Comparison of ENCODE assay signal across 9 cellular contexts in the genomic region with DNA sequence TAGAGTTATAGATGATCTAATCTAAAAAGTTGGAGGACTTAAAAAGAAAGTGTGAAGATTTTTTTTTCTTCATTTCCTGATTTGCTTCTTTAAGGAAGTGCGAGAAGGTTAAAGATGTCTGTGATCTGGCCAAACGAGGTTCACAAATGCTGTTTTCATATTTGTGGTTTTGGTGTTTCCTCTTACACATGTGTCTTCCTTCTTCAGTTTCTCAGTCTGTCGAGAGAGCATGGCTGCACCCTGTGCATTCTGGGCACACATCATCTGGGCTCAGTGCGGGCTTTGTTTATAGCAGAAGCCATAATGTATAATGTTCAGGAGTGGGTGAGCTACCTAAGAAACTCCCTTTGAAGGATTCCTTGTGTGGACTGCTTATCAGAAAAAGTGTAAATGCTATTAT.
A peak's percentile ranks its signal among the peaks of the same experiment; 100 is the strongest.
DNase-seq lines count a peak whose midpoint lies in the region; ATAC-seq, FAIRE-seq and TF ChIP-seq lines count a peak whose summit lies in the region.
"Had no signal": no experiment of that assay in that cellular context is flagged by ENCODE, and none has a peak within 500 bp of the region (broad histone marks: within the 10 kb centered on the region; RNA-seq: fewer than 3 reads in every experiment).

No MANE protein-coding gene starts in this region.

- H3K36me3 Mint-ChIP-seq in CD4-positive, alpha-beta T cell (ENCODE audit: low read depth): no peaks in the 10 kb centered on the region
- no peaks in the 10 kb centered on the region for H3K36me3 Mint-ChIP-seq in activated CD4-positive, alpha-beta T cell treated with anti-CD3 and anti-CD28 coated beads, Interleukin-2, amount 10 ng/mL, durations not matched to agents 24 days and 14 days (ENCODE audit: low read depth)

- H3K9ac ChIP-seq in fibroblast of lung (ENCODE audit: insufficient read depth, low read length): no peak overlapping the region

- CTCF ChIA-PET in CD4-positive, alpha-beta T cell (lab: Charles Lee): no interaction called here

- H3K4me3 ChIP-seq in Jurkat, Clone E6-1 (ENCODE audit: low read length): no peak overlapping the region
- H3K4me3 ChIP-seq in fibroblast of lung (replicated peaks in 1 of 4; ENCODE audit: control extremely low read depth in 1 of 4, insufficient read depth in 1 of 4, low read depth in 3 of 4, low read length in 4 of 4): no peak overlapping the region
- H3K4me3 ChIP-seq: lung had no signal

- POLR2A ChIA-PET in CD4-positive, alpha-beta T cell (lab: Charles Lee): interaction anchor here (1.0 kb wide), 1 partner anchor 83 kb away, joined by 3 read pairs; no protein-coding TSS in a partner anchor

- H4K20me1 ChIP-seq in fibroblast of lung (ENCODE audit: control insufficient read depth, extremely low read depth, insufficient read depth, low read length): no peaks in the 10 kb centered on the region

- peak overlapping the region; percentile 52 for H3K4me3 Mint-ChIP-seq in CD4-positive, alpha-beta T cell
- peak overlapping the region; percentile 51 for H3K4me3 Mint-ChIP-seq in activated CD4-positive, alpha-beta T cell treated with anti-CD3 and anti-CD28 coated beads, Interleukin-2, amount 10 ng/mL, durations not matched to agents 24 days and 14 days

- no peak overlapping the region for H3K27ac ChIP-seq in CD4-positive, alpha-beta T cell (ENCODE audit: low read depth, low read length)
- H3K27ac ChIP-seq in fibroblast of lung (ENCODE audit: insufficient read depth, low read length): peak overlapping the region; percentile 38

- intact Hi-C loops in CD4-positive, alpha-beta T cell (cut with DNase I, micrococcal nuclease): loop anchor here in 1 of 2 experiments (5.0 to 10.0 kb wide), 2 partner anchors 83 to 266 kb away; no protein-coding TSS in a partner anchor
- intact Hi-C loops in activated CD4-positive, alpha-beta T cell treated with anti-CD3 and anti-CD28 coated beads, Interleukin-2, amount 10 ng/mL, durations not matched to agents 24 days and 14 days (cut with micrococcal nuclease): loop anchor here (1.0 kb wide), 1 partner anchor 82 kb away; no protein-coding TSS in a partner anchor

- H2AFZ ChIP-seq in fibroblast of lung (ENCODE audit: low read length): no peak overlapping the region

- no peaks in the 10 kb centered on the region for H3K9me3 Mint-ChIP-seq in CD4-positive, alpha-beta T cell
- no peaks in the 10 kb centered on the region for H3K9me3 Mint-ChIP-seq in activated CD4-positive, alpha-beta T cell treated with anti-CD3 and anti-CD28 coated beads, Interleukin-2, amount 10 ng/mL, durations not matched to agents 24 days and 14 days

- H3K4me2 ChIP-seq in fibroblast of lung (ENCODE audit: extremely low read depth, insufficient read depth, low read length): peak overlapping the region; percentile 40

- peak; percentile 98 for ATAC-seq in CD4-positive, alpha-beta T cell (ENCODE audit: poor library complexity)
- ATAC-seq in GM21515 (IDR thresholded peaks at IDR 0.05; ENCODE audit: unreplicated experiment): peak; percentile 96

- no peaks in the 10 kb centered on the region for H3K27me3 Mint-ChIP-seq in CD4-positive, alpha-beta T cell
- no peaks in the 10 kb centered on the region for H3K27me3 Mint-ChIP-seq in activated CD4-positive, alpha-beta T cell treated with anti-CD3 and anti-CD28 coated beads, Interleukin-2, amount 10 ng/mL, durations not matched to agents 24 days and 14 days

- FAIRE-seq in D721Med (lab: Jason Lieb, UNC): no peak

- no peaks in the 10 kb centered on the region for H3K9me3 ChIP-seq in CD4-positive, alpha-beta T cell (ENCODE audit: control insufficient read depth, low read length)
- no peaks in the 10 kb centered on the region for H3K9me3 ChIP-seq in fibroblast of lung (ENCODE audit: control insufficient read depth, insufficient read depth, low read depth, low read length)

- DNase-seq in CD4-positive, alpha-beta T cell: peak; percentile 25 to 65 (median 46)
- peak; percentile 96 for DNase-seq in Jurkat, Clone E6-1 (ENCODE audit: low read depth, low spot score)
- DNase-seq in activated CD4-positive, alpha-beta T cell treated with anti-CD3 and anti-CD28 coated beads, Interleukin-2, amount 10 ng/mL, durations not matched to agents 24 days and 14 days: peak; percentile 88
- DNase-seq in fibroblast of lung (ENCODE audit: low read depth in 2 of 2) (peak; percentile 82 to 83), NCI-H345 treated with DMSO at 0.1 percent for 48 hours (lab: John Stamatoyannopoulos, UW; ENCODE audit: unreplicated experiment) (no peak), D721Med (ENCODE audit: insufficient read length, low spot score) (no peak)
- peak; percentile 17 for DNase-seq in stimulated activated CD8-positive, alpha-beta memory T cell treated with anti-CD3 and anti-CD28 coated beads, Interleukin-15, amount 100 ng/mL, for 1 hour (ENCODE audit: low read depth)

- peak overlapping the region; percentile 31 for H3K27ac Mint-ChIP-seq in CD4-positive, alpha-beta T cell
- H3K27ac Mint-ChIP-seq in activated CD4-positive, alpha-beta T cell treated with anti-CD3 and anti-CD28 coated beads, Interleukin-2, amount 10 ng/mL, durations not matched to agents 24 days and 14 days: peak overlapping the region; percentile 78

- H3K4me1 Mint-ChIP-seq in CD4-positive, alpha-beta T cell (ENCODE audit: low read depth): peaks cover 43% of the 10 kb centered on the region
- H3K4me1 Mint-ChIP-seq in activated CD4-positive, alpha-beta T cell treated with anti-CD3 and anti-CD28 coated beads, Interleukin-2, amount 10 ng/mL, durations not matched to agents 24 days and 14 days: peaks cover 12% of the 10 kb centered on the region

- H3K27me3 ChIP-seq in CD4-positive, alpha-beta T cell (ENCODE audit: control insufficient read depth, insufficient read depth, low read length): no peaks in the 10 kb centered on the region
- no peaks in the 10 kb centered on the region for H3K27me3 ChIP-seq in fibroblast of lung (ENCODE audit: control insufficient read depth, insufficient read depth, low read length)

- H3K79me2 ChIP-seq in fibroblast of lung (ENCODE audit: control insufficient read depth, insufficient read depth, low read length): peaks cover 14% of the 10 kb centered on the region

- TF ChIP-seq CTCF in CD4-positive, alpha-beta T cell (IDR thresholded peaks at IDR 0.05): no peak
- no peak for TF ChIP-seq CTCF in fibroblast of lung (conservative IDR thresholded peaks at IDR 0.05 in 1 of 2, IDR thresholded peaks at IDR 0.05 in 1 of 2; ENCODE audit: low read depth in 1 of 2, low read length in 2 of 2)
- no peak for TF ChIP-seq CTCF in D721Med (IDR thresholded peaks at IDR 0.05; ENCODE audit: insufficient read depth, missing control alignments)

- no peaks in the 10 kb centered on the region for H3K36me3 ChIP-seq in fibroblast of lung (ENCODE audit: control insufficient read depth, insufficient read depth, low read length)

- peaks cover 21% of the 10 kb centered on the region for H3K4me1 ChIP-seq in fibroblast of lung (ENCODE audit: control insufficient read depth, extremely low read depth, insufficient read depth, low read length)

Comparison
In these comparisons a context has a peak if more than half of its experiments do, and no peak if none do; other contexts are left out.
1. DNase-seq: peak in CD4-positive, alpha-beta T cell (10 of 10), Jurkat, Clone E6-1 (single experiment), activated CD4-positive, alpha-beta T cell treated with anti-CD3 and anti-CD28 coated beads, Interleukin-2, amount 10 ng/mL, durations not matched to agents 24 days and 14 days (single experiment), fibroblast of lung (2 of 2) and stimulated activated CD8-positive, alpha-beta memory T cell treated with anti-CD3 and anti-CD28 coated beads, Interleukin-15, amount 100 ng/mL, for 1 hour (single experiment); none in NCI-H345 treated with DMSO at 0.1 percent for 48 hours (single experiment) and D721Med (single experiment).